Comparison of ENCODE assay signal across 18 cellular contexts in the genomic region with DNA sequence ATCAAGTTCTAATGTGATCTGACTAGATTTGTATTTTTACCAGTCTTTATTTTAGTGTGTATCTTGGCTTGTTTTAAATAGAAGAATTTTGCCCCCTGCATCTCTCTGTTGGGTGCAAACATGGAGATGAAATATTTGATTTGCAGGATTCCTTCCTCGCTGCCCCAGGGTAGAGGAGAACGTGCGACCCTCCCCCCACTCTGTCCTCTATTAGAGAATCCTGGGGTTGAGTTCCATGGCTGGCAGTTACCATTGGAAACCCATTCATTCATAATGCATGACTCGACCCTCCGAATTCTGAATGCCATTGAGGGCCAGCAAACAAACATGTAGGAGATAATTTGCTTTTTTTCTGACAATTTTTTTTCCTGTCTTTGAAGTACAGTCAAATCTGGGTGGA. TPM values are rescaled to one million over a fixed set of nuclear protein-coding genes. Genes with fewer than 3 reads are reported as not detected.
DNase-seq lines count a peak whose midpoint lies in the region; ATAC-seq, FAIRE-seq and TF ChIP-seq lines count a peak whose summit lies in the region.
"Had no signal": no experiment of that assay in that cellular context is flagged by ENCODE, and none has a peak within 500 bp of the region (broad histone marks: within the 10 kb centered on the region; RNA-seq: fewer than 3 reads in every experiment).

No MANE protein-coding gene starts in this region.

- ATAC-seq in A549 (no peak), GM21786 (IDR thresholded peaks at IDR 0.05; ENCODE audit: unreplicated experiment) (no peak)
- ATAC-seq: natural killer cell had no signal

- no peak overlapping the region for H3K4me3 Mint-ChIP-seq in HFFc6
- H3K4me3 Mint-ChIP-seq: natural killer cell had no signal

- H4K91ac ChIP-seq in trophoblast cell (ENCODE audit: low read depth, low read length) = no peak overlapping the region

- 25% methylated on average over 5 of the region's 5 CpGs for WGBS in A549 (ENCODE audit: missing lambda C conversion rate)
- no CpG with 5 or more reads among the region's 5 CpGs for WGBS in trophoblast cell (ENCODE audit: extremely low coverage, insufficient coverage, insufficient read length)

- no peak overlapping the region for H3K18ac ChIP-seq in trophoblast cell (ENCODE audit: low read length)

- H3K79me2 ChIP-seq in trophoblast cell (ENCODE audit: control insufficient read depth, insufficient read depth, low read length, poor library complexity) = no peaks in the 10 kb centered on the region

- H3K4me1 ChIP-seq in A549 (peaks cover 8% of the 10 kb centered on the region; the same call in 1 of the 3 replicates), trophoblast cell (ENCODE audit: control insufficient read depth in 1 of 2, insufficient read depth in 2 of 2, low read length in 2 of 2) (peaks cover 3 to 7% of the 10 kb centered on the region in 2 experiments)

- H3K9me3 Mint-ChIP-seq in HFFc6 = peaks cover 8% of the 10 kb centered on the region; the same call in 1 of the 2 replicates
- H3K9me3 Mint-ChIP-seq: natural killer cell had no signal

- no peak overlapping the region for H3K4ac ChIP-seq in trophoblast cell (ENCODE audit: low read depth, low read length)

- H3K9ac ChIP-seq in trophoblast cell (ENCODE audit: low read length) = no peak overlapping the region

- H3K79me1 ChIP-seq in trophoblast cell (ENCODE audit: low read length) = no peaks in the 10 kb centered on the region

- no peak overlapping the region for H2BK120ac ChIP-seq in trophoblast cell (ENCODE audit: insufficient read depth, low read length, poor library complexity)

- no peak for TF ChIP-seq RAD21 in A549 (conservative IDR thresholded peaks at IDR 0.05 in 1 of 2, IDR thresholded peaks at IDR 0.05 in 1 of 2)

- in situ Hi-C loops in astrocyte of the cerebellum (cut with HindIII; ENCODE audit: low sequenced_read_pairs) = no loop called here

- H3K27ac Mint-ChIP-seq in HFFc6 = no peak overlapping the region
- H3K27ac Mint-ChIP-seq: natural killer cell had no signal

- no peak for TF ChIP-seq EP300 in A549 (IDR thresholded peaks at IDR 0.05)

- H3K36me3 ChIP-seq in trophoblast cell (ENCODE audit: control insufficient read depth in 1 of 2, insufficient read depth in 2 of 2, low read length in 2 of 2) = no peaks in the 10 kb centered on the region
- H3K36me3 ChIP-seq: heart left ventricle, thyroid gland had no signal

- H3K4me2 ChIP-seq in A549 (peak overlapping the region; percentile 35; the same call in 1 of the 3 replicates), trophoblast cell (ENCODE audit: low read length) (no peak overlapping the region)

- H3K27me3 ChIP-seq in trophoblast cell (ENCODE audit: insufficient read depth, low read length) = no peaks in the 10 kb centered on the region
- H3K27me3 ChIP-seq: esophagus squamous epithelium, heart left ventricle, thyroid gland had no signal

- TF ChIP-seq POLR2A in A549 (IDR thresholded peaks at IDR 0.05; ENCODE audit: low read length) = no peak

- no peak overlapping the region for H3K23ac ChIP-seq in trophoblast cell (ENCODE audit: low read length)

- no peak overlapping the region for H3K14ac ChIP-seq in trophoblast cell (ENCODE audit: low read length)

- CTCF ChIA-PET in A549 (lab: Yijun Ruan, JAX) = no interaction called here

- peaks cover 33% of the 10 kb centered on the region for H3K4me1 Mint-ChIP-seq in HFFc6 (ENCODE audit: low read depth)
- H3K4me1 Mint-ChIP-seq: natural killer cell had no signal

- DNase-seq in A549 (ENCODE audit: low read depth in 1 of 2, low spot score in 1 of 2) = no peak
- DNase-seq in HFFc6 = peak; percentile 24
- no peak for DNase-seq in astrocyte of the cerebellum (ENCODE audit: low read depth)
- peak; percentile 32 for DNase-seq in left kidney (ENCODE audit: low read depth, low spot score)
- DNase-seq in effector CD8-positive, alpha-beta T cell (lab: John Stamatoyannopoulos, UW) = no peak
- DNase-seq in trophoblast cell = no peak
- DNase-seq in islet precursor cell = no peak
- DNase-seq: activated effector memory CD4-positive, alpha-beta T cell treated with anti-CD3 and anti-CD28 coated beads, Interleukin-2, amount 50 U/mL, for 16 hours; aorta; cortex of kidney; esophagus squamous epithelium; heart left ventricle; natural killer cell; NCI-H2107; right cardiac atrium; stimulated activated CD8-positive, alpha-beta memory T cell treated with anti-CD3 and anti-CD28 coated beads, Interleukin-4, amount 100 ng/mL, for 48 hours; thyroid gland had no signal

- no peaks in the 10 kb centered on the region for H3K27me3 Mint-ChIP-seq in HFFc6 (ENCODE audit: insufficient read depth)

- H3K27ac ChIP-seq in A549 (no peak overlapping the region), trophoblast cell (ENCODE audit: low read depth, low read length) (no peak overlapping the region)
- H3K27ac ChIP-seq: esophagus squamous epithelium, heart left ventricle had no signal

- no peak overlapping the region for H3K4me3 ChIP-seq in A549
- H3K4me3 ChIP-seq in astrocyte of the cerebellum (ENCODE audit: low read depth, low read length) = peak overlapping the region; percentile 23
- no peak overlapping the region for H3K4me3 ChIP-seq in trophoblast cell (ENCODE audit: low read depth, low read length)
- H3K4me3 ChIP-seq: heart left ventricle, thyroid gland had no signal

- no peak overlapping the region for H2BK12ac ChIP-seq in trophoblast cell (ENCODE audit: low read length)

- H3K36me3 Mint-ChIP-seq in HFFc6 (ENCODE audit: low read depth) = peaks cover 8% of the 10 kb centered on the region; the same call in 1 of the 2 replicates
- H3K36me3 Mint-ChIP-seq: natural killer cell had no signal

- POLR2A ChIA-PET in A549 (lab: Yijun Ruan, JAX) = no interaction called here

- H2BK5ac ChIP-seq in trophoblast cell (ENCODE audit: low read depth, low read length, poor library complexity) = no peak overlapping the region

- no peak overlapping the region for H2AK5ac ChIP-seq in trophoblast cell (ENCODE audit: low read length)

- no peaks in the 10 kb centered on the region for H3K9me3 ChIP-seq in A549
- H3K9me3 ChIP-seq in trophoblast cell (ENCODE audit: insufficient read depth, low read depth, low read length) = no peaks in the 10 kb centered on the region
- H3K9me3 ChIP-seq: thyroid gland had no signal

- H4K8ac ChIP-seq in trophoblast cell (ENCODE audit: low read depth, low read length) = no peak overlapping the region

- no peak for FAIRE-seq in A549 (lab: Jason Lieb, UNC)

- TF ChIP-seq CTCF in A549 (IDR thresholded peaks at IDR 0.05) (no peak), HFFc6 (IDR thresholded peaks at IDR 0.05) (no peak), astrocyte of the cerebellum (IDR thresholded peaks at IDR 0.05; ENCODE audit: low read depth, low read length, missing control alignments) (no peak)

- H4K12ac ChIP-seq in trophoblast cell (ENCODE audit: low read depth, low read length) = no peak overlapping the region

- no peak overlapping the region for H2AFZ ChIP-seq in trophoblast cell (ENCODE audit: insufficient read depth, low read length, poor library complexity)

TF ChIP-seq in A549, 52 proteins besides CTCF, POLR2A, EP300 and RAD21:
- no peak for TF ChIP-seq HDAC2 (IDR thresholded peaks at IDR 0.05)
- TF ChIP-seq, protein P1, sequence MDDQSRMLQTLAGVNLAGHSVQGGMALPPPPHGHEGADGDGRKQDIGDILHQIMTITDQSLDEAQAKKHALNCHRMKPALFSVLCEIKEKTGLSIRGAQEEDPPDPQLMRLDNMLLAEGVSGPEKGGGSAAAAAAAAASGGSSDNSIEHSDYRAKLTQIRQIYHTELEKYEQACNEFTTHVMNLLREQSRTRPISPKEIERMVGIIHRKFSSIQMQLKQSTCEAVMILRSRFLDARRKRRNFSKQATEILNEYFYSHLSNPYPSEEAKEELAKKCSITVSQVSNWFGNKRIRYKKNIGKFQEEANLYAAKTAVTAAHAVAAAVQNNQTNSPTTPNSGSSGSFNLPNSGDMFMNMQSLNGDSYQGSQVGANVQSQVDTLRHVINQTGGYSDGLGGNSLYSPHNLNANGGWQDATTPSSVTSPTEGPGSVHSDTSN (IDR thresholded peaks at IDR 0.05) = no peak
- no peak for TF ChIP-seq FOSL2 (IDR thresholded peaks at IDR 0.05)
- no peak for TF ChIP-seq FOSL2 (CRISPR knock-in tag; IDR thresholded peaks at IDR 0.05)
- TF ChIP-seq RFX5 (IDR thresholded peaks at IDR 0.05) = no peak
- no peak for TF ChIP-seq SMC3 (IDR thresholded peaks at IDR 0.05)
- TF ChIP-seq ZSCAN20 (CRISPR knock-in tag; IDR thresholded peaks at IDR 0.05) = no peak

RNA-seq across cellular contexts. Expression of a gene that starts 53.7 kb away (rescaled TPM):
- polyA plus RNA-seq in A549 (2011; rRNA removed) = 0.92 and 1.0 TPM in 2 replicates
- 0.14 and 0.29 TPM in 2 replicates for polyA plus RNA-seq in A549 (2012; cell fraction: cytosol; rRNA removed)
- polyA plus RNA-seq in A549 (2012; cell fraction: nucleus; rRNA removed) = 0.32 and 0.44 TPM in 2 replicates
- polyA plus RNA-seq in A549 (2017; fragmentation: RNase III; extraction: RNeasy Plus Mini Kit Qiagen cat#74134 plus additional on column Dnase treatment) = 1.0 to 1.4 TPM (median 1.2 TPM) in 3 replicates
- polyA minus RNA-seq in A549 (2011; rRNA and poly(A)+ RNA removed) = 5.2 and 6.1 TPM in 2 replicates
- total RNA-seq in HFFc6 (2021; fragmentation: NEBNext Ultra II Directional; extraction: Animal tissue kit (Norgen Biotek cat#: 25700)) = 10 to 100 TPM; 32.3 to 39.6 (median 34.9) TPM
- 3.4 and 4.1 TPM in 2 replicates for polyA plus RNA-seq in trophoblast cell (2013)

Comparison
In these comparisons a context has a peak if more than half of its experiments do, and no peak if none do; other contexts are left out.
1. DNase-seq: peak in HFFc6 (single experiment) and left kidney (single experiment); none in A549 (0 of 2), astrocyte of the cerebellum (single experiment), effector CD8-positive, alpha-beta T cell (single experiment), trophoblast cell (0 of 2) and islet precursor cell (single experiment).